ENCODE assay signal across 2 cellular contexts in the genomic region with DNA sequence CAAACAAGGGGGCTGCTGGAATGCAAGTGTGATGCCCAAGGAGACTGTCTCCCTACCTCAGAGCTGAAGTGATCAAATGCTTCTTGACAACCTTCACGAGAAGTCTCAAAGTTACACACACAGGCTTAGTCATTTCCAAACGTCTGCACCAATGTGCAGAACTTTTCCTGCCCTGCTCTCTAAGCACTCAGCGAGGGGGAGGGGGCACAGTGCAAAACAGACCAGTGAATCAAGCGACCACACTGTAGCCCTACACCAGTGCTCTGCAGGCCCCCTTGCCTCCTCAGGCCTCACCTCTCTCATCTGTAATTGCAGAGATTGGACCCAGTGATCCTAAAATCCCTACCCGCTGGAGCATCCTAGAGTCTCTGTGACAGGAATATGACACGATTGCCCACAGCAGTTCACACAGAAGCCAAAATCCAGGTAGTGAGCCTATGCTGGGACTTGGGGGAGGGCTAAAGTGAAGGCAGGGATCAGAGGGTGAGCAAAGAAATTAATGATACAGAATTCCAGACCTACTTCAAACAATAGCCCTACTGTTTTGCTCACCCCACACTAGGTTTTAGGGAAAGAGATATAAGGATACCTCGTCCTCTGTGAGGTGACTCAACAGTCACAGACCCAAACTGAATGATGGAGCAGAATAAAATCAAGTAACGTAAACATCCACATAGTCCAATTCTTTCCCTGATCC.
A peak's percentile ranks its signal among the peaks of the same experiment; 100 is the strongest.
TF ChIP-seq lines count a peak whose summit lies in the region.

No MANE protein-coding gene starts in this region.

TF ChIP-seq in GM12878, 131 proteins besides CTCF, POLR2A, EP300 and RAD21 (continued from another document):
- TF ChIP-seq KAT2A (conservative IDR thresholded peaks at IDR 0.05; ENCODE audit: control insufficient read depth, low read depth, low read length) (no peak), MYB (IDR thresholded peaks at IDR 0.05; ENCODE audit: borderline replicate concordance, low read depth, low read length) (no peak), EED (IDR thresholded peaks at IDR 0.05; ENCODE audit: low read depth) (peak; percentile 63), WRNIP1 (IDR thresholded peaks at IDR 0.05; ENCODE audit: borderline replicate concordance, low read depth, low read length) (no peak), FOXM1 (IDR thresholded peaks at IDR 0.05; ENCODE audit: low read depth, low read length) (no peak), IKZF1 (conservative IDR thresholded peaks at IDR 0.05) (no peak), RFX5 (IDR thresholded peaks at IDR 0.05; ENCODE audit: low read depth, low read length) (no peak), JUNB (IDR thresholded peaks at IDR 0.05) (peak; percentile 72; the same call in 1 of the 2 replicates), EGR1 (IDR thresholded peaks at IDR 0.05; ENCODE audit: borderline replicate concordance in 1 of 2, low read depth in 2 of 2, low read length in 2 of 2) (no peak), NFIC (IDR thresholded peaks at IDR 0.05; ENCODE audit: low read depth, low read length) (peak; percentile 38; the same call in 1 of the 2 replicates), PML (IDR thresholded peaks at IDR 0.05; ENCODE audit: low read length) (no peak)
- TF ChIP-seq, protein P1, sequence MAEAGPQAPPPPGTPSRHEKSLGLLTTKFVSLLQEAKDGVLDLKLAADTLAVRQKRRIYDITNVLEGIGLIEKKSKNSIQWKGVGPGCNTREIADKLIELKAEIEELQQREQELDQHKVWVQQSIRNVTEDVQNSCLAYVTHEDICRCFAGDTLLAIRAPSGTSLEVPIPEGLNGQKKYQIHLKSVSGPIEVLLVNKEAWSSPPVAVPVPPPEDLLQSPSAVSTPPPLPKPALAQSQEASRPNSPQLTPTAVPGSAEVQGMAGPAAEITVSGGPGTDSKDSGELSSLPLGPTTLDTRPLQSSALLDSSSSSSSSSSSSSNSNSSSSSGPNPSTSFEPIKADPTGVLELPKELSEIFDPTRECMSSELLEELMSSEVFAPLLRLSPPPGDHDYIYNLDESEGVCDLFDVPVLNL (IDR thresholded peaks at IDR 0.05; ENCODE audit: low read depth, low read length), result no peak
TF ChIP-seq in GM12878: peak in this region for 4.

TF ChIP-seq in HEK293T, 16 proteins besides CTCF, POLR2A, EP300 and RAD21 (continued from another document):
- TF ChIP-seq ELF4 (IDR thresholded peaks at IDR 0.05), result no peak
- TF ChIP-seq FOXA1 (IDR thresholded peaks at IDR 0.05), result no peak
- no peak for TF ChIP-seq LEF1 (IDR thresholded peaks at IDR 0.05; ENCODE audit: borderline replicate concordance)
- TF ChIP-seq, protein P2, sequence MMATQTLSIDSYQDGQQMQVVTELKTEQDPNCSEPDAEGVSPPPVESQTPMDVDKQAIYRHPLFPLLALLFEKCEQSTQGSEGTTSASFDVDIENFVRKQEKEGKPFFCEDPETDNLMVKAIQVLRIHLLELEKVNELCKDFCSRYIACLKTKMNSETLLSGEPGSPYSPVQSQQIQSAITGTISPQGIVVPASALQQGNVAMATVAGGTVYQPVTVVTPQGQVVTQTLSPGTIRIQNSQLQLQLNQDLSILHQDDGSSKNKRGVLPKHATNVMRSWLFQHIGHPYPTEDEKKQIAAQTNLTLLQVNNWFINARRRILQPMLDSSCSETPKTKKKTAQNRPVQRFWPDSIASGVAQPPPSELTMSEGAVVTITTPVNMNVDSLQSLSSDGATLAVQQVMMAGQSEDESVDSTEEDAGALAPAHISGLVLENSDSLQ (IDR thresholded peaks at IDR 0.05), result no peak
- no peak for TF ChIP-seq HDGF (IDR thresholded peaks at IDR 0.05; ENCODE audit: borderline replicate concordance)
- TF ChIP-seq CTBP1 (IDR thresholded peaks at IDR 0.05; ENCODE audit: borderline replicate concordance), result no peak
- no peak for TF ChIP-seq BHLHE40 (IDR thresholded peaks at IDR 0.05; ENCODE audit: borderline replicate concordance)
- no peak for TF ChIP-seq SUZ12 (IDR thresholded peaks at IDR 0.05)
- no peak for TF ChIP-seq FOXK2 (IDR thresholded peaks at IDR 0.05)
